1 cellular context compared by ENCODE assay signal in genomic region chr20:33024263-33024601, GRCh38.
TF ChIP-seq lines count a peak whose summit lies in the region.

No MANE protein-coding gene starts in this region.

TF ChIP-seq in HepG2, 621 proteins besides CTCF, POLR2A, EP300 and RAD21:
- TF ChIP-seq NFE2 (CRISPR knock-in tag; IDR thresholded peaks at IDR 0.05) (no peak), SSRP1 (CRISPR knock-in tag; IDR thresholded peaks at IDR 0.05) (0 out of 2 replicates have a peak, but pooled peaks have one; percentile 16), UBTF (CRISPR knock-in tag; IDR thresholded peaks at IDR 0.05) (0 out of 2 replicates have a peak, but pooled peaks have one; percentile 12), ZNF782 (CRISPR knock-in tag; IDR thresholded peaks at IDR 0.05; ENCODE audit: borderline replicate concordance) (no peak), ZNF251 (CRISPR knock-in tag; IDR thresholded peaks at IDR 0.05) (no peak), ZNF503 (CRISPR knock-in tag; IDR thresholded peaks at IDR 0.05) (0 out of 2 replicates have a peak, but pooled peaks have one; percentile 15), IRF2 (CRISPR knock-in tag; IDR thresholded peaks at IDR 0.05) (0 out of 2 replicates have a peak, but pooled peaks have one; percentile 43), NONO (IDR thresholded peaks at IDR 0.05) (no peak), NONO (CRISPR knock-in tag; conservative IDR thresholded peaks at IDR 0.05) (peak; percentile 69; the same call in 1 of the 2 replicates), ZNF446 (CRISPR knock-in tag; IDR thresholded peaks at IDR 0.05) (0 out of 2 replicates have a peak, but pooled peaks have one; percentile 44), FLYWCH1 (CRISPR knock-in tag; IDR thresholded peaks at IDR 0.05) (0 out of 2 replicates have a peak, but pooled peaks have one; percentile 43), ZC3H13 (CRISPR knock-in tag; IDR thresholded peaks at IDR 0.05) (peak; percentile 95; the same call in 1 of the 2 replicates), JARID2 (CRISPR knock-in tag; IDR thresholded peaks at IDR 0.05; ENCODE audit: insufficient replicate concordance) (peak; percentile 34), NR2F2 (IDR thresholded peaks at IDR 0.05; ENCODE audit: borderline replicate concordance, low read depth) (peak; percentile 17; the same call in 1 of the 2 replicates), NFYB (CRISPR knock-in tag; IDR thresholded peaks at IDR 0.05) (no peak), HNRNPK (IDR thresholded peaks at IDR 0.05; ENCODE audit: low read depth, low read length, poor library complexity, severe bottlenecking) (no peak), ZNF562 (CRISPR knock-in tag; IDR thresholded peaks at IDR 0.05; ENCODE audit: borderline replicate concordance) (0 out of 2 replicates have a peak, but pooled peaks have one; percentile 14), TBX3 (IDR thresholded peaks at IDR 0.05; ENCODE audit: borderline replicate concordance) (no peak), SMYD3 (CRISPR knock-in tag; IDR thresholded peaks at IDR 0.05) (0 out of 2 replicates have a peak, but pooled peaks have one; percentile 46), NFKBIZ (CRISPR knock-in tag; IDR thresholded peaks at IDR 0.05) (no peak), HES4 (CRISPR knock-in tag; IDR thresholded peaks at IDR 0.05; ENCODE audit: borderline replicate concordance) (no peak), ZNF550 (CRISPR knock-in tag; IDR thresholded peaks at IDR 0.05; ENCODE audit: borderline replicate concordance) (no peak), HNRNPH1 (optimal IDR thresholded peaks at IDR 0.05; ENCODE audit: low read depth, low read length) (no peak), SNAPC5 (CRISPR knock-in tag; IDR thresholded peaks at IDR 0.05; ENCODE audit: borderline replicate concordance) (0 out of 2 replicates have a peak, but pooled peaks have one; percentile 35), POLR2AphosphoS5 (IDR thresholded peaks at IDR 0.05; ENCODE audit: low read depth, low read length) (0 out of 2 replicates have a peak, but pooled peaks have one; percentile 0), ZBTB37 (CRISPR knock-in tag; IDR thresholded peaks at IDR 0.05) (no peak), ZNF784 (CRISPR knock-in tag; IDR thresholded peaks at IDR 0.05; ENCODE audit: borderline replicate concordance) (no peak)
